26 cellular contexts compared by ENCODE assay signal in the genomic region with DNA sequence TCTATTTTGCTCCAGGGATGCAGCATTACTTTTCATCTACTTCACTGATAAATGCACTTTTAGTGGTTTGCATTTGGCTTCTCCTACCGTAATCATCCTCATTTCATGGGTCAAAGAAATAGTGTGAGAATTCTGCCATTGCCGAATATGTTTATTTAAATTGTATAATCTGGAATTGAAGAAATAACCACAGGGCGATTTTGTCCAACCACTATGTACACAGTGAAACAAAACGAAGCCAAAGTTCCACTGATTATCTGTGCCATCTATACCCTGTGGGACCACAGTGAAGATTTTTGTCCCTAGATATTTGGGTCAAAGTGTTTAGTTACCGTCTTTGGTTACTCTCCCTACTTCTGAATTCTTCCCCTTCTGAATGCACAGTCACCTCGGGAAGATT.
"Had no signal": no experiment of that assay in that cellular context is flagged by ENCODE, and none has a peak within 500 bp of the region (broad histone marks: within the 10 kb centered on the region; RNA-seq: fewer than 3 reads in every experiment).

No MANE protein-coding gene starts in this region.

- H3K27me3 ChIP-seq: left lung, pancreas, suprapubic skin, tibial artery, upper lobe of right lung had no signal

- H3K27ac ChIP-seq: left lung, lower lobe of right lung, pancreas, prostate gland, skin epidermis, suprapubic skin, thoracic aorta, tibial artery, upper lobe of right lung had no signal

- H3K4me1 ChIP-seq: left lung, lower lobe of right lung, pancreas, prostate gland, suprapubic skin, tibial artery, upper lobe of right lung had no signal

- ATAC-seq: left colon; left lung; lower lobe of right lung; natural killer cell; pancreas; right cardiac atrium; sciatic nerve; stimulated activated effector memory CD8-positive, alpha-beta T cell treated with anti-CD3 and anti-CD28 coated beads, Interleukin-12 subunit alpha, Interleukin-12 subunit beta, amount 100 ng/mL, for 72 hours; upper lobe of right lung had no signal

- H3K4me3 ChIP-seq: left lung, lower lobe of right lung, pancreas, prostate gland, skin epidermis, suprapubic skin, thoracic aorta, tibial artery, upper lobe of right lung had no signal

- H3K36me3 ChIP-seq: left lung, lower lobe of right lung, pancreas, prostate gland, suprapubic skin, thoracic aorta, tibial artery, upper lobe of right lung had no signal

- H3K9me3 ChIP-seq: lower lobe of right lung, pancreas, prostate gland, suprapubic skin had no signal

- DNase-seq: hippocampal formation; kidney; left colon; left lung; lower lobe of right lung; mammary epithelial cell; mesendoderm; naive B cell; natural killer cell; nephron progenitor cell; pancreas; posterior cingulate gyrus; retina; right cardiac atrium; stimulated activated CD4-positive, alpha-beta T cell treated with anti-CD3 and anti-CD28 coated beads, Interleukin-12 subunit alpha, Interleukin-12 subunit beta, amount 100 ng/mL, for 4 hours; stimulated activated CD4-positive, alpha-beta T cell treated with anti-CD3 and anti-CD28 coated beads, Interleukin-15, amount 100 ng/mL, for 24 hours; stimulated activated CD4-positive, alpha-beta T cell treated with anti-CD3 and anti-CD28 coated beads, Interleukin-4, amount 100 ng/mL, for 24 hours; stimulated activated naive CD4-positive, alpha-beta T cell; tibial artery; upper lobe of right lung had no signal
